Comparison of ENCODE assay signal across 15 cellular contexts in the genomic region with DNA sequence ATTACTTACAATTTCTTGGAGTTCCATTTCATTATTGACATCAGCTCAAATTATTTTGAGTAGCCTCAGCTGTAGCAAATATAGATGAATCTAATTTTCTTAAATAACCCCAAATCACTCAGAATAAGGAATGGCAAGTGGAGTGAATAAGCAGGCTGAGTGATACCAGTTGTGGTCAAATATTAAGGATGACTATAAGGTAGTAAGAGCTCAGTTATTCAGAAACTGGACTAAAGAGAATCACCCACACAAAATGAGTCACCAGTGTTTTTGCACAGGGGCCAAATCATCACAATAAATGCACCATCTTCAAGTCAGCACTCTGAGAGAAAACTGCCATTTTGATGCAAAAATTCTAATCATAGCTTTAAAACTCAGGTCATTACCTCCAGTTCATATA.
A peak's percentile ranks its signal among the peaks of the same experiment; 100 is the strongest.
DNase-seq lines count a peak whose midpoint lies in the region; ATAC-seq, FAIRE-seq and TF ChIP-seq lines count a peak whose summit lies in the region.
"Had no signal": no experiment of that assay in that cellular context is flagged by ENCODE, and none has a peak within 500 bp of the region (broad histone marks: within the 10 kb centered on the region; RNA-seq: fewer than 3 reads in every experiment).

No MANE protein-coding gene starts in this region.

- TF ChIP-seq EP300 in ovary (IDR thresholded peaks at IDR 0.05), result no peak

- H3K36me3 ChIP-seq in OCI-LY7 (ENCODE audit: insufficient read depth, low read length), result no peaks in the 10 kb centered on the region
- H3K36me3 ChIP-seq in endothelial cell of umbilical vein (ENCODE audit: control insufficient read depth in 2 of 2, extremely low read depth in 1 of 2, insufficient read depth in 2 of 2, low read length in 2 of 2), result no peaks in the 10 kb centered on the region
- H3K36me3 ChIP-seq in osteoblast (ENCODE audit: insufficient read depth, low read length), result no peaks in the 10 kb centered on the region
- H3K36me3 ChIP-seq in ovary, result no peaks in the 10 kb centered on the region
- H3K36me3 ChIP-seq: upper lobe of right lung had no signal

- H3K4me1 ChIP-seq in OCI-LY7 (ENCODE audit: insufficient read depth, low read length, poor library complexity, severe bottlenecking), result peaks cover under 1% of the 10 kb centered on the region
- H3K4me1 ChIP-seq in endothelial cell of umbilical vein (ENCODE audit: control insufficient read depth, extremely low read depth, insufficient read depth, low read length), result peaks cover 5% of the 10 kb centered on the region
- peaks cover 68% of the 10 kb centered on the region for H3K4me1 ChIP-seq in osteoblast (ENCODE audit: insufficient read depth, low read length)
- peaks cover 2% of the 10 kb centered on the region for H3K4me1 ChIP-seq in ovary (ENCODE audit: insufficient read depth)
- H3K4me1 ChIP-seq: upper lobe of right lung had no signal

- TF ChIP-seq POLR2A in endothelial cell of umbilical vein (IDR thresholded peaks at IDR 0.05; ENCODE audit: low read depth, low read length) (no peak), ovary (IDR thresholded peaks at IDR 0.05) (no peak)

- dilution Hi-C loops in endothelial cell of umbilical vein (cut with MboI; ENCODE audit: extremely low pct_ligation_motif_present, low sequenced_read_pairs), result no loop called here

- H3K79me2 ChIP-seq in OCI-LY7 (ENCODE audit: insufficient read depth, low read depth, low read length), result no peaks in the 10 kb centered on the region
- H3K79me2 ChIP-seq in endothelial cell of umbilical vein (ENCODE audit: control insufficient read depth, insufficient read depth, low read length), result no peaks in the 10 kb centered on the region
- H3K79me2 ChIP-seq in osteoblast (ENCODE audit: insufficient read depth, low read length), result no peaks in the 10 kb centered on the region

- H3K27ac ChIP-seq in OCI-LY7 (ENCODE audit: low read depth, low read length, poor library complexity, severe bottlenecking), result no peak overlapping the region
- no peak overlapping the region for H3K27ac ChIP-seq in endothelial cell of umbilical vein (ENCODE audit: insufficient read depth, low read depth, low read length)
- H3K27ac ChIP-seq in osteoblast (ENCODE audit: low read depth, low read length), result peak overlapping the region; percentile 92
- no peak overlapping the region for H3K27ac ChIP-seq in ovary
- H3K27ac ChIP-seq: dorsolateral prefrontal cortex, upper lobe of right lung had no signal

- H3K27me3 ChIP-seq in endothelial cell of umbilical vein (ENCODE audit: control insufficient read depth in 2 of 2, insufficient read depth in 2 of 2, low read length in 2 of 2), result no peaks in the 10 kb centered on the region
- no peaks in the 10 kb centered on the region for H3K27me3 ChIP-seq in osteoblast (ENCODE audit: insufficient read depth, low read length)
- no peaks in the 10 kb centered on the region for H3K27me3 ChIP-seq in ovary
- H3K27me3 ChIP-seq: upper lobe of right lung had no signal

- FAIRE-seq in endothelial cell of umbilical vein (lab: Jason Lieb, UNC), result no peak

- H3K9me3 ChIP-seq in OCI-LY7 (ENCODE audit: low read length) (peaks cover 13% of the 10 kb centered on the region; the same call in 1 of the 2 replicates), endothelial cell of umbilical vein (replicated peaks; ENCODE audit: control insufficient read depth, insufficient read depth, low read length) (no peaks in the 10 kb centered on the region), osteoblast (ENCODE audit: low read depth, low read length) (no peaks in the 10 kb centered on the region), ovary (no peaks in the 10 kb centered on the region)
- H3K9me3 ChIP-seq: upper lobe of right lung had no signal

- CTCF ChIA-PET in OCI-LY7 (lab: Charles Lee; ENCODE audit: unreplicated experiment), result no interaction called here
- CTCF ChIA-PET in endothelial cell of umbilical vein (lab: Charles Lee), result no interaction called here

- H4K20me1 ChIP-seq in OCI-LY7 (ENCODE audit: insufficient read depth, low read length) (no peaks in the 10 kb centered on the region), endothelial cell of umbilical vein (replicated peaks; ENCODE audit: control insufficient read depth, extremely low read depth, insufficient read depth, low read length) (no peaks in the 10 kb centered on the region), osteoblast (ENCODE audit: insufficient read depth, low read length) (no peaks in the 10 kb centered on the region)

- no peak for TF ChIP-seq CTCF in OCI-LY7 (conservative IDR thresholded peaks at IDR 0.05; ENCODE audit: low read length)
- TF ChIP-seq CTCF in endothelial cell of umbilical vein (IDR thresholded peaks at IDR 0.05; ENCODE audit: extremely low read depth in 1 of 2, insufficient read depth in 1 of 2, low read depth in 1 of 2, low read length in 2 of 2), result no peak
- TF ChIP-seq CTCF in osteoblast (IDR thresholded peaks at IDR 0.05; ENCODE audit: extremely low read depth, low read depth, low read length), result no peak
- TF ChIP-seq CTCF in ovary (IDR thresholded peaks at IDR 0.05), result no peak
- TF ChIP-seq CTCF in GM20000 (IDR thresholded peaks at IDR 0.05; ENCODE audit: extremely low read depth, missing control alignments), result no peak

- H3K4me3 ChIP-seq in OCI-LY7 (ENCODE audit: low read depth, low read length, poor library complexity, severe bottlenecking) (no peak overlapping the region), endothelial cell of umbilical vein (replicated peaks in 1 of 3; ENCODE audit: insufficient read depth in 1 of 3, low read depth in 1 of 3, low read length in 3 of 3) (no peak overlapping the region), osteoblast (ENCODE audit: insufficient read depth, low read length) (no peak overlapping the region), ovary (no peak overlapping the region)
- H3K4me3 ChIP-seq: dorsolateral prefrontal cortex, upper lobe of right lung had no signal

- H2AFZ ChIP-seq in OCI-LY7 (ENCODE audit: low read length) (peak overlapping the region; percentile 8; the same call in 1 of the 2 replicates), endothelial cell of umbilical vein (ENCODE audit: low read depth, low read length) (no peak overlapping the region), osteoblast (ENCODE audit: low read length) (no peak overlapping the region)

- DNase-seq in GM03348 (ENCODE audit: low spot score) (peak; percentile 66), OCI-LY7 (ENCODE audit: low spot score) (no peak), endothelial cell of umbilical vein (ENCODE audit: low read depth, low spot score) (peak; percentile 6), osteoblast (ENCODE audit: insufficient read length, low spot score, missing footprints) (peak; percentile 81), ovary (no peak), GM20000 (ENCODE audit: low spot score) (no peak), NCI-H2107 treated with DMSO at 0.1 percent for 48 hours (lab: John Stamatoyannopoulos, UW; ENCODE audit: unreplicated experiment) (no peak)
- DNase-seq: activated CD4-positive, alpha-beta T cell treated with anti-CD3 and anti-CD28 coated beads, Interleukin-2, amount 50 U/mL, for 4 hours; activated naive CD4-positive, alpha-beta T cell; dorsolateral prefrontal cortex; NCI-H1092; NCI-H774; upper lobe of right lung had no signal

- no TSS peak for BruUV-seq in OCI-LY7 (replicated peaks; lab: Mats Ljungman, UMichigan)
- BruUV-seq in endothelial cell of umbilical vein (replicated peaks; lab: Mats Ljungman, UMichigan), result no TSS peak

- no peaks in the 10 kb centered on the region for H3K9me2 ChIP-seq in OCI-LY7 (ENCODE audit: insufficient read depth, low read length)

- no peak overlapping the region for H3K9ac ChIP-seq in endothelial cell of umbilical vein (replicated peaks; ENCODE audit: extremely low read depth, insufficient read depth, low read length)

- H3K4me2 ChIP-seq in OCI-LY7 (ENCODE audit: low read length), result no peak overlapping the region
- H3K4me2 ChIP-seq in endothelial cell of umbilical vein (ENCODE audit: insufficient read depth, low read length), result no peak overlapping the region
- H3K4me2 ChIP-seq in osteoblast (ENCODE audit: insufficient read depth, low read length), result peak overlapping the region; percentile 26

- POLR2A ChIA-PET in OCI-LY7 (lab: Charles Lee) (interaction anchor here (0.6 to 1.0 kb wide), 2 partner anchors 8 to 547 kb away, joined by 3 to 6 read pairs; no protein-coding TSS in a partner anchor), endothelial cell of umbilical vein (lab: Charles Lee) (no interaction called here)

- H3K9me1 ChIP-seq in endothelial cell of umbilical vein (replicated peaks; ENCODE audit: control insufficient read depth, extremely low read depth, insufficient read depth, low read length), result no peaks in the 10 kb centered on the region

- intact Hi-C loops in OCI-LY7 (cut with micrococcal nuclease; ENCODE audit: unreplicated experiment) (no loop called here), endothelial cell of umbilical vein (cut with micrococcal nuclease) (no loop called here), ovary (cut with DNase I) (no loop called here)

- ATAC-seq in GM19463 (IDR thresholded peaks at IDR 0.05; ENCODE audit: unreplicated experiment), result no peak
- ATAC-seq: sciatic nerve, upper lobe of right lung had no signal

TF ChIP-seq in endothelial cell of umbilical vein, 7 proteins besides CTCF, POLR2A, EP300 and RAD21:
- TF ChIP-seq FOS (IDR thresholded peaks at IDR 0.05; ENCODE audit: borderline replicate concordance, insufficient read depth, low read length) (peak; percentile 55), MYC (IDR thresholded peaks at IDR 0.05; ENCODE audit: low read depth, low read length) (no peak), EZH2 (IDR thresholded peaks at IDR 0.05; ENCODE audit: borderline replicate concordance, low read depth, low read length, severe bottlenecking) (no peak)

Comparison
In these comparisons a context has a peak if more than half of its experiments do, and no peak if none do; other contexts are left out.
1. DNase-seq: peak in GM03348 (single experiment), endothelial cell of umbilical vein (single experiment) and osteoblast (single experiment); none in OCI-LY7 (single experiment), ovary (0 of 5), GM20000 (single experiment) and NCI-H2107 treated with DMSO at 0.1 percent for 48 hours (single experiment).